In genomic region chr9:97559111-97559514, GRCh38 we compare ENCODE assay signal across 10 cellular contexts. TPM values are rescaled to one million over a fixed set of nuclear protein-coding genes. Genes with fewer than 3 reads are reported as not detected.
DNase-seq lines count a peak whose midpoint lies in the region; ATAC-seq and TF ChIP-seq lines count a peak whose summit lies in the region.
"Had no signal": no experiment of that assay in that cellular context is flagged by ENCODE, and none has a peak within 500 bp of the region (broad histone marks: within the 10 kb centered on the region; RNA-seq: fewer than 3 reads in every experiment).

No MANE protein-coding gene starts in this region.

- no peaks in the 10 kb centered on the region for H3K36me3 Mint-ChIP-seq in activated naive CD4-positive, alpha-beta T cell treated with anti-CD3 and anti-CD28 coated beads, Interleukin-2, amount 10 ng/mL, durations not matched to agents 7 days and 5 days

- H3K9me3 ChIP-seq in adrenal gland (replicated peaks in 1 of 3) (no peaks in the 10 kb centered on the region), thoracic aorta (no peaks in the 10 kb centered on the region)

- peak overlapping the region; percentile 46 for H3K27ac Mint-ChIP-seq in activated naive CD4-positive, alpha-beta T cell treated with anti-CD3 and anti-CD28 coated beads, Interleukin-2, amount 10 ng/mL, durations not matched to agents 7 days and 5 days
- H3K27ac Mint-ChIP-seq: dendritic cell treated with granulocyte-macrophage colony-stimulating factor and Interleukin-4, amounts not matched to agents 40 ng/mL and 50 ng/mL, for 4 days had no signal

- H3K27me3 ChIP-seq in adrenal gland = no peaks in the 10 kb centered on the region
- no peaks in the 10 kb centered on the region for H3K27me3 ChIP-seq in thoracic aorta (replicated peaks; ENCODE audit: insufficient read depth)

- H3K27me3 Mint-ChIP-seq in activated naive CD4-positive, alpha-beta T cell treated with anti-CD3 and anti-CD28 coated beads, Interleukin-2, amount 10 ng/mL, durations not matched to agents 7 days and 5 days = peaks cover 52% of the 10 kb centered on the region

- peak overlapping the region; percentile 26 for H3K4me3 Mint-ChIP-seq in activated naive CD4-positive, alpha-beta T cell treated with anti-CD3 and anti-CD28 coated beads, Interleukin-2, amount 10 ng/mL, durations not matched to agents 7 days and 5 days
- H3K4me3 Mint-ChIP-seq: dendritic cell treated with granulocyte-macrophage colony-stimulating factor and Interleukin-4, amounts not matched to agents 40 ng/mL and 50 ng/mL, for 4 days had no signal

- H3K9me3 Mint-ChIP-seq in activated naive CD4-positive, alpha-beta T cell treated with anti-CD3 and anti-CD28 coated beads, Interleukin-2, amount 10 ng/mL, durations not matched to agents 7 days and 5 days = no peaks in the 10 kb centered on the region
- H3K9me3 Mint-ChIP-seq: dendritic cell treated with granulocyte-macrophage colony-stimulating factor and Interleukin-4, amounts not matched to agents 40 ng/mL and 50 ng/mL, for 4 days had no signal

- TF ChIP-seq POLR2A in adrenal gland (IDR thresholded peaks at IDR 0.05) = no peak

- TF ChIP-seq CTCF in adrenal gland (IDR thresholded peaks at IDR 0.05) (no peak), thoracic aorta (IDR thresholded peaks at IDR 0.05) (no peak)

- H3K4me1 Mint-ChIP-seq in activated naive CD4-positive, alpha-beta T cell treated with anti-CD3 and anti-CD28 coated beads, Interleukin-2, amount 10 ng/mL, durations not matched to agents 7 days and 5 days = peaks cover 16% of the 10 kb centered on the region

- H3K36me3 ChIP-seq in adrenal gland (replicated peaks in 1 of 2) = no peaks in the 10 kb centered on the region
- no peaks in the 10 kb centered on the region for H3K36me3 ChIP-seq in thoracic aorta

- intact Hi-C loops in adrenal gland (cut with DNase I) = no loop called here

- peak overlapping the region in 3 of 5 donors; percentile 86 to 98 (median 95) for H3K27ac ChIP-seq in adrenal gland
- H3K27ac ChIP-seq in thoracic aorta = peak overlapping the region; percentile 75 to 99
- no peak overlapping the region for H3K27ac ChIP-seq in substantia nigra (ENCODE audit: low read depth, low read length, poor library complexity, severe bottlenecking)

- no peak overlapping the region for H3K4me3 ChIP-seq in adrenal gland
- no peak overlapping the region for H3K4me3 ChIP-seq in thoracic aorta

- ATAC-seq in HG02943 (IDR thresholded peaks at IDR 0.05; ENCODE audit: low read depth, unreplicated experiment) (peak; percentile 71), thoracic aorta (ENCODE audit: insufficient number of reproducible peaks, low FRiP score, low read depth) (no peak)

- WGBS in adrenal gland, 4 donors = 79 to 87% (median 82%) methylated on average over 10 of the region's 10 CpGs

- H3K4me1 ChIP-seq in adrenal gland (replicated peaks in 1 of 2) (peaks cover 37 to 83% of the 10 kb centered on the region in 2 donors), thoracic aorta (ENCODE audit: control insufficient read depth in 1 of 2, low read depth in 2 of 2) (peaks cover 52 to 64% of the 10 kb centered on the region in 2 donors)

- DNase-seq in activated naive CD4-positive, alpha-beta T cell treated with anti-CD3 and anti-CD28 coated beads, Interleukin-2, amount 10 ng/mL, durations not matched to agents 7 days and 5 days = no peak
- DNase-seq in activated naive CD4-positive, alpha-beta T cell treated with Interleukin-2 at 50 U/mL for 16 hours = no peak
- peak in 1 of 7 donors; percentile 19 for DNase-seq in adrenal gland
- no peak for DNase-seq in thoracic aorta (ENCODE audit: low spot score)
- DNase-seq in substantia nigra (lab: John Stamatoyannopoulos, UW) = no peak
- no peak for DNase-seq in cortex of kidney (lab: John Stamatoyannopoulos, UW)
- DNase-seq in HK-2 (ENCODE audit: unreplicated experiment) = no peak
- DNase-seq: AML-193 had no signal

- CTCF ChIA-PET in activated naive CD4-positive, alpha-beta T cell treated with anti-CD3 and anti-CD28 coated beads, Interleukin-2, amount 10 ng/mL, durations not matched to agents 7 days and 5 days (lab: Charles Lee) = no interaction called here

RNA-seq across cellular contexts. Expression of gene TMOD1, which starts 57.6 kb away (rescaled TPM):
- total RNA-seq in adrenal gland = 10 to 100 TPM; 51.5 to 91.2 (median 61.3) TPM
- polyA plus RNA-seq in adrenal gland = 10 to 100 TPM; 44.0 to 72.3 (median 59.4) TPM
- total RNA-seq in thoracic aorta = 10 to 100 TPM; 44.0 to 77.6 TPM
